Comparison of ENCODE assay signal across 1 cellular context in genomic region chr20:5081196-5081595, GRCh38.
TF ChIP-seq lines count a peak whose summit lies in the region.

No MANE protein-coding gene starts in this region.

TF ChIP-seq in GM23338, 12 proteins besides CTCF, POLR2A, EP300 and RAD21:
- no peak for TF ChIP-seq EZH2phosphoT487 (IDR thresholded peaks at IDR 0.05; ENCODE audit: unreplicated experiment)
- TF ChIP-seq NANOG (IDR thresholded peaks at IDR 0.05; ENCODE audit: borderline replicate concordance) = no peak
- no peak for TF ChIP-seq JUNB (IDR thresholded peaks at IDR 0.05; ENCODE audit: unreplicated experiment)
- no peak for TF ChIP-seq ETS1 (IDR thresholded peaks at IDR 0.05)
- no peak for TF ChIP-seq POLR2AphosphoS5 (IDR thresholded peaks at IDR 0.05; ENCODE audit: low read depth)
- TF ChIP-seq STAT1 (IDR thresholded peaks at IDR 0.05; ENCODE audit: unreplicated experiment) = no peak
- TF ChIP-seq, protein P1, sequence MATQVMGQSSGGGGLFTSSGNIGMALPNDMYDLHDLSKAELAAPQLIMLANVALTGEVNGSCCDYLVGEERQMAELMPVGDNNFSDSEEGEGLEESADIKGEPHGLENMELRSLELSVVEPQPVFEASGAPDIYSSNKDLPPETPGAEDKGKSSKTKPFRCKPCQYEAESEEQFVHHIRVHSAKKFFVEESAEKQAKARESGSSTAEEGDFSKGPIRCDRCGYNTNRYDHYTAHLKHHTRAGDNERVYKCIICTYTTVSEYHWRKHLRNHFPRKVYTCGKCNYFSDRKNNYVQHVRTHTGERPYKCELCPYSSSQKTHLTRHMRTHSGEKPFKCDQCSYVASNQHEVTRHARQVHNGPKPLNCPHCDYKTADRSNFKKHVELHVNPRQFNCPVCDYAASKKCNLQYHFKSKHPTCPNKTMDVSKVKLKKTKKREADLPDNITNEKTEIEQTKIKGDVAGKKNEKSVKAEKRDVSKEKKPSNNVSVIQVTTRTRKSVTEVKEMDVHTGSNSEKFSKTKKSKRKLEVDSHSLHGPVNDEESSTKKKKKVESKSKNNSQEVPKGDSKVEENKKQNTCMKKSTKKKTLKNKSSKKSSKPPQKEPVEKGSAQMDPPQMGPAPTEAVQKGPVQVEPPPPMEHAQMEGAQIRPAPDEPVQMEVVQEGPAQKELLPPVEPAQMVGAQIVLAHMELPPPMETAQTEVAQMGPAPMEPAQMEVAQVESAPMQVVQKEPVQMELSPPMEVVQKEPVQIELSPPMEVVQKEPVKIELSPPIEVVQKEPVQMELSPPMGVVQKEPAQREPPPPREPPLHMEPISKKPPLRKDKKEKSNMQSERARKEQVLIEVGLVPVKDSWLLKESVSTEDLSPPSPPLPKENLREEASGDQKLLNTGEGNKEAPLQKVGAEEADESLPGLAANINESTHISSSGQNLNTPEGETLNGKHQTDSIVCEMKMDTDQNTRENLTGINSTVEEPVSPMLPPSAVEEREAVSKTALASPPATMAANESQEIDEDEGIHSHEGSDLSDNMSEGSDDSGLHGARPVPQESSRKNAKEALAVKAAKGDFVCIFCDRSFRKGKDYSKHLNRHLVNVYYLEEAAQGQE (IDR thresholded peaks at IDR 0.05; ENCODE audit: unreplicated experiment) = no peak
- TF ChIP-seq ZNF114 (CRISPR knock-in tag; IDR thresholded peaks at IDR 0.05) = no peak
- TF ChIP-seq, protein P2, sequence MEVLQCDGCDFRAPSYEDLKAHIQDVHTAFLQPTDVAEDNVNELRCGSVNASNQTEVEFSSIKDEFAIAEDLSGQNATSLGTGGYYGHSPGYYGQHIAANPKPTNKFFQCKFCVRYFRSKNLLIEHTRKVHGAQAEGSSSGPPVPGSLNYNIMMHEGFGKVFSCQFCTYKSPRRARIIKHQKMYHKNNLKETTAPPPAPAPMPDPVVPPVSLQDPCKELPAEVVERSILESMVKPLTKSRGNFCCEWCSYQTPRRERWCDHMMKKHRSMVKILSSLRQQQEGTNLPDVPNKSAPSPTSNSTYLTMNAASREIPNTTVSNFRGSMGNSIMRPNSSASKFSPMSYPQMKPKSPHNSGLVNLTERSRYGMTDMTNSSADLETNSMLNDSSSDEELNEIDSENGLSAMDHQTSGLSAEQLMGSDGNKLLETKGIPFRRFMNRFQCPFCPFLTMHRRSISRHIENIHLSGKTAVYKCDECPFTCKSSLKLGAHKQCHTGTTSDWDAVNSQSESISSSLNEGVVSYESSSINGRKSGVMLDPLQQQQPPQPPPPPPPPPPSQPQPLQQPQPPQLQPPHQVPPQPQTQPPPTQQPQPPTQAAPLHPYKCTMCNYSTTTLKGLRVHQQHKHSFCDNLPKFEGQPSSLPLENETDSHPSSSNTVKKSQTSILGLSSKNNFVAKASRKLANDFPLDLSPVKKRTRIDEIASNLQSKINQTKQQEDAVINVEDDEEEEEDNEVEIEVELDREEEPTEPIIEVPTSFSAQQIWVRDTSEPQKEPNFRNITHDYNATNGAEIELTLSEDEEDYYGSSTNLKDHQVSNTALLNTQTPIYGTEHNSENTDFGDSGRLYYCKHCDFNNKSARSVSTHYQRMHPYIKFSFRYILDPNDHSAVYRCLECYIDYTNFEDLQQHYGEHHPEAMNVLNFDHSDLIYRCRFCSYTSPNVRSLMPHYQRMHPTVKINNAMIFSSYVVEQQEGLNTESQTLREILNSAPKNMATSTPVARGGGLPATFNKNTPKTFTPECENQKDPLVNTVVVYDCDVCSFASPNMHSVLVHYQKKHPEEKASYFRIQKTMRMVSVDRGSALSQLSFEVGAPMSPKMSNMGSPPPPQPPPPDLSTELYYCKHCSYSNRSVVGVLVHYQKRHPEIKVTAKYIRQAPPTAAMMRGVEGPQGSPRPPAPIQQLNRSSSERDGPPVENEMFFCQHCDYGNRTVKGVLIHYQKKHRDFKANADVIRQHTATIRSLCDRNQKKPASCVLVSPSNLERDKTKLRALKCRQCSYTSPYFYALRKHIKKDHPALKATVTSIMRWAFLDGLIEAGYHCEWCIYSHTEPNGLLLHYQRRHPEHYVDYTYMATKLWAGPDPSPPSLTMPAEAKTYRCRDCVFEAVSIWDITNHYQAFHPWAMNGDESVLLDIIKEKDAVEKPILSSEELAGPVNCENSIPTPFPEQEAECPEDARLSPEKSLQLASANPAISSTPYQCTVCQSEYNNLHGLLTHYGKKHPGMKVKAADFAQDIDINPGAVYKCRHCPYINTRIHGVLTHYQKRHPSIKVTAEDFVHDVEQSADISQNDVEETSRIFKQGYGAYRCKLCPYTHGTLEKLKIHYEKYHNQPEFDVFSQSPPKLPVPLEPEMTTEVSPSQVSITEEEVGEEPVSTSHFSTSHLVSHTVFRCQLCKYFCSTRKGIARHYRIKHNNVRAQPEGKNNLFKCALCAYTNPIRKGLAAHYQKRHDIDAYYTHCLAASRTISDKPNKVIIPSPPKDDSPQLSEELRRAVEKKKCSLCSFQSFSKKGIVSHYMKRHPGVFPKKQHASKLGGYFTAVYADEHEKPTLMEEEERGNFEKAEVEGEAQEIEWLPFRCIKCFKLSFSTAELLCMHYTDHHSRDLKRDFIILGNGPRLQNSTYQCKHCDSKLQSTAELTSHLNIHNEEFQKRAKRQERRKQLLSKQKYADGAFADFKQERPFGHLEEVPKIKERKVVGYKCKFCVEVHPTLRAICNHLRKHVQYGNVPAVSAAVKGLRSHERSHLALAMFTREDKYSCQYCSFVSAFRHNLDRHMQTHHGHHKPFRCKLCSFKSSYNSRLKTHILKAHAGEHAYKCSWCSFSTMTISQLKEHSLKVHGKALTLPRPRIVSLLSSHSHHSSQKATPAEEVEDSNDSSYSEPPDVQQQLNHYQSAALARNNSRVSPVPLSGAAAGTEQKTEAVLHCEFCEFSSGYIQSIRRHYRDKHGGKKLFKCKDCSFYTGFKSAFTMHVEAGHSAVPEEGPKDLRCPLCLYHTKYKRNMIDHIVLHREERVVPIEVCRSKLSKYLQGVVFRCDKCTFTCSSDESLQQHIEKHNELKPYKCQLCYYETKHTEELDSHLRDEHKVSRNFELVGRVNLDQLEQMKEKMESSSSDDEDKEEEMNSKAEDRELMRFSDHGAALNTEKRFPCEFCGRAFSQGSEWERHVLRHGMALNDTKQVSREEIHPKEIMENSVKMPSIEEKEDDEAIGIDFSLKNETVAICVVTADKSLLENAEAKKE (CRISPR knock-in tag; IDR thresholded peaks at IDR 0.05) = no peak
- TF ChIP-seq CREB1 (CRISPR knock-in tag; IDR thresholded peaks at IDR 0.05; ENCODE audit: low read depth) = no peak
- TF ChIP-seq EZH2 (IDR thresholded peaks at IDR 0.05; ENCODE audit: low read depth, unreplicated experiment) = no peak
- no peak for TF ChIP-seq ZNF331 (CRISPR knock-in tag; IDR thresholded peaks at IDR 0.05; ENCODE audit: low read depth)
TF ChIP-seq in GM23338: peak in this region for 0.
